9 cellular contexts compared by ENCODE assay signal in genomic region chr9:124342946-124343485, GRCh38.
DNase-seq lines count a peak whose midpoint lies in the region; ATAC-seq, FAIRE-seq and TF ChIP-seq lines count a peak whose summit lies in the region.
"Had no signal": no experiment of that assay in that cellular context is flagged by ENCODE, and none has a peak within 500 bp of the region (broad histone marks: within the 10 kb centered on the region; RNA-seq: fewer than 3 reads in every experiment).

No MANE protein-coding gene starts in this region.

- H3K4me3 ChIP-seq in BE2C (ENCODE audit: low read depth, low read length) = peak overlapping the region; percentile 16; the same call in 1 of the 2 replicates
- H3K4me3 ChIP-seq in lung = no peak overlapping the region
- H3K4me3 ChIP-seq: cardiac muscle cell had no signal

- peak; percentile 67 for DNase-seq in BE2C
- DNase-seq in NCI-H1694 treated with DMSO at 0.1 percent for 48 hours (lab: John Stamatoyannopoulos, UW) = peak; percentile 5
- peak; percentile 51 for DNase-seq in lung (ENCODE audit: low spot score)
- peak; percentile 71 for DNase-seq in urothelium cell line (ENCODE audit: low spot score)
- no peak for DNase-seq in OCI-M1 (lab: John Stamatoyannopoulos, UW)

- ATAC-seq in lung (ENCODE audit: insufficient read depth, low FRiP score) (peak; percentile 32), HG03159 (IDR thresholded peaks at IDR 0.05; ENCODE audit: unreplicated experiment) (no peak), HG03520 (IDR thresholded peaks at IDR 0.05; ENCODE audit: unreplicated experiment) (no peak)

- no peaks in the 10 kb centered on the region for H3K9me3 ChIP-seq in BE2C
- peaks cover 0 to 2% of the 10 kb centered on the region in 2 donors for H3K9me3 ChIP-seq in lung (ENCODE audit: control insufficient read depth in 2 of 2, insufficient read depth in 1 of 2, low read length in 1 of 2)

- peak overlapping the region; percentile 72 for H3K27ac ChIP-seq in cingulate gyrus (ENCODE audit: low read depth, low read length)
- H3K27ac ChIP-seq in lung (ENCODE audit: low read depth in 1 of 2, low read length in 1 of 2) = peak overlapping the region in 1 of 2 donors; percentile 29
- H3K27ac ChIP-seq: cardiac muscle cell had no signal

- H3K4me1 ChIP-seq in BE2C (peaks cover 12% of the 10 kb centered on the region), lung (ENCODE audit: control insufficient read depth in 2 of 2, insufficient read depth in 2 of 2, low read length in 2 of 2) (peaks cover 0 to 1% of the 10 kb centered on the region in 2 donors)

- H3K27me3 ChIP-seq in BE2C = no peaks in the 10 kb centered on the region
- H3K27me3 ChIP-seq in lung (ENCODE audit: control insufficient read depth, insufficient read depth) = no peaks in the 10 kb centered on the region
- H3K27me3 ChIP-seq: cardiac muscle cell had no signal

- peak; percentile 74 for FAIRE-seq in urothelium cell line (lab: Jason Lieb, UNC)

- WGBS in lung, 2 donors = 67 to 72% methylated on average over 25 of the region's 25 CpGs

- H3K36me3 ChIP-seq in BE2C (no peaks in the 10 kb centered on the region), lung (ENCODE audit: control insufficient read depth in 2 of 2, insufficient read depth in 2 of 2, low read length in 2 of 2) (peaks cover 0 to 72% of the 10 kb centered on the region in 2 donors)

- TF ChIP-seq CTCF in BE2C (IDR thresholded peaks at IDR 0.05; ENCODE audit: low read depth, low read length) = no peak
- TF ChIP-seq CTCF in lung (IDR thresholded peaks at IDR 0.05; ENCODE audit: control extremely low read depth, extremely low read depth) = no peak
